12 cellular contexts compared by ENCODE assay signal in the genomic region with DNA sequence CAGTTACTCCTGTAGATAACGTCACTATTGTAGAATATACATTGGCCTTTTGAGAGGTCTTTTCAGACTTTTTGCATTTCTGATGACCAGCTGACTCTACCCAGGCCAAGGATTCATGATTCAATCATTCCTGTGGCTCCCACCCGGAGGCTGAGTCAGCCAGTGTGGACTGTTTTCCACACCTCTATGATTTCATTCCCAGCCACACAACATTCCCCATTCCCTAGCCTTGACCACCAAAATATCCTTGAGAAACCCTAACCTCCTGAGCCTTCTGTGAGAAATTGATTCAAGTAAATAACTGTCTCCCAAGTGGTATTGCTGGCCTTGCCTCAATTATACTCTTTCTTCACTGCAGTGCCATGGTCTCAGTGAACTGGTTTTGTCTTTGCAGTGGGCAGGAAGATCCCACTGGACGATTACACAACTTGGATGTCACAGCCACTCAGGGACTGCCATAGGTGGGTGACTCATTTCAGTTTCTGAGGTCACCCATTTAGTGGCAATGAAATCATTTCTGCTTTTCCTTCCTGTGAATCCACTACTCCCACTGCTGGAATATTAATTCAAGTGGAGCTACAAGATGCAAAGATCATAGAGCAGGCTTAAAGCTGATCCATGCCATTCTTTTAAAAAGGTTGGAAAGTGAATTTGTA.
A peak's percentile ranks its signal among the peaks of the same experiment; 100 is the strongest.
DNase-seq lines count a peak whose midpoint lies in the region; ATAC-seq and TF ChIP-seq lines count a peak whose summit lies in the region.
"Had no signal": no experiment of that assay in that cellular context is flagged by ENCODE, and none has a peak within 500 bp of the region (broad histone marks: within the 10 kb centered on the region; RNA-seq: fewer than 3 reads in every experiment).

No MANE protein-coding gene starts in this region.

- TF ChIP-seq CTCF in cardiac fibroblast (IDR thresholded peaks at IDR 0.05; ENCODE audit: low read depth, low read length) (no peak), nephron (IDR thresholded peaks at IDR 0.05; ENCODE audit: unreplicated experiment in 3 of 3) (no peak)

- H3K4me3 ChIP-seq in cardiac fibroblast (replicated peaks in 1 of 2; ENCODE audit: low read depth in 2 of 2, low read length in 2 of 2) = no peak overlapping the region

- H3K9me3 Mint-ChIP-seq in nephron = no peaks in the 10 kb centered on the region
- H3K9me3 Mint-ChIP-seq in activated T-cell treated with anti-CD3 and anti-CD28 coated beads, Interleukin-2, amount 50 U/mL, for 72 hours = peaks cover 2 to 10% of the 10 kb centered on the region in 2 donors

- peaks cover 2% of the 10 kb centered on the region for H3K27me3 Mint-ChIP-seq in nephron (ENCODE audit: low read depth)
- no peaks in the 10 kb centered on the region for H3K27me3 Mint-ChIP-seq in activated T-cell treated with anti-CD3 and anti-CD28 coated beads, Interleukin-2, amount 50 U/mL, for 72 hours (ENCODE audit: low read depth)
- H3K27me3 Mint-ChIP-seq: activated naive CD4-positive, alpha-beta T cell treated with anti-CD3 and anti-CD28 coated beads, Interleukin-2, amount 10 ng/mL, durations not matched to agents 7 days and 5 days; effector memory CD8-positive, alpha-beta T cell had no signal

- DNase-seq in EH (ENCODE audit: low read depth) (peak; percentile 62), MV-4-11 (lab: John Stamatoyannopoulos, UW) (peak; percentile 83), cardiac fibroblast (ENCODE audit: low read depth in 2 of 2) (peak; percentile 12 to 90), NCI-H1436 treated with DMSO at 0.1 percent for 48 hours (lab: John Stamatoyannopoulos, UW) (no peak)
- no peak for DNase-seq in NK-92 treated with Interleukin-12 subunit alpha and Interleukin-12 subunit beta, amount 100 ng/mL, for 24 hours (lab: John Stamatoyannopoulos, UW)
- no peak for DNase-seq in activated T-cell treated with anti-CD3 and anti-CD28 coated beads, Interleukin-2, amount 50 U/mL, for 72 hours
- DNase-seq: activated naive CD4-positive, alpha-beta T cell treated with anti-CD3 and anti-CD28 coated beads, Interleukin-2, amount 10 ng/mL, durations not matched to agents 7 days and 5 days; effector memory CD8-positive, alpha-beta T cell; KG1; stimulated activated CD4-positive, alpha-beta T cell treated with anti-CD3 and anti-CD28 coated beads, Interleukin-4, amount 100 ng/mL, for 1 hour had no signal

- peak overlapping the region; percentile 23 to 87 (median 50) for H3K27ac Mint-ChIP-seq in nephron
- H3K27ac Mint-ChIP-seq in activated T-cell treated with anti-CD3 and anti-CD28 coated beads, Interleukin-2, amount 50 U/mL, for 72 hours = no peak overlapping the region
- H3K27ac Mint-ChIP-seq: activated naive CD4-positive, alpha-beta T cell treated with anti-CD3 and anti-CD28 coated beads, Interleukin-2, amount 10 ng/mL, durations not matched to agents 7 days and 5 days; effector memory CD8-positive, alpha-beta T cell had no signal

- H3K4me3 Mint-ChIP-seq in nephron = no peak overlapping the region
- H3K4me3 Mint-ChIP-seq in activated T-cell treated with anti-CD3 and anti-CD28 coated beads, Interleukin-2, amount 50 U/mL, for 72 hours = no peak overlapping the region
- H3K4me3 Mint-ChIP-seq: activated naive CD4-positive, alpha-beta T cell treated with anti-CD3 and anti-CD28 coated beads, Interleukin-2, amount 10 ng/mL, durations not matched to agents 7 days and 5 days; effector memory CD8-positive, alpha-beta T cell had no signal

- H3K4me1 Mint-ChIP-seq in nephron = peaks cover 16% of the 10 kb centered on the region
- H3K4me1 Mint-ChIP-seq in activated T-cell treated with anti-CD3 and anti-CD28 coated beads, Interleukin-2, amount 50 U/mL, for 72 hours (ENCODE audit: low read depth) = no peaks in the 10 kb centered on the region
- H3K4me1 Mint-ChIP-seq: activated naive CD4-positive, alpha-beta T cell treated with anti-CD3 and anti-CD28 coated beads, Interleukin-2, amount 10 ng/mL, durations not matched to agents 7 days and 5 days had no signal

- peaks cover 3% of the 10 kb centered on the region for H3K36me3 Mint-ChIP-seq in nephron (ENCODE audit: low read depth)
- H3K36me3 Mint-ChIP-seq in activated T-cell treated with anti-CD3 and anti-CD28 coated beads, Interleukin-2, amount 50 U/mL, for 72 hours (ENCODE audit: insufficient read depth in 2 of 2) = no peaks in the 10 kb centered on the region
- H3K36me3 Mint-ChIP-seq: activated naive CD4-positive, alpha-beta T cell treated with anti-CD3 and anti-CD28 coated beads, Interleukin-2, amount 10 ng/mL, durations not matched to agents 7 days and 5 days had no signal

- ATAC-seq in GM18520 (IDR thresholded peaks at IDR 0.05; ENCODE audit: unreplicated experiment) = no peak
- no peak for ATAC-seq in activated T-cell treated with anti-CD3 and anti-CD28 coated beads, Interleukin-2, amount 50 U/mL, for 72 hours (replicated peaks in 1 of 2)
- ATAC-seq: effector memory CD8-positive, alpha-beta T cell had no signal

Comparison
In these comparisons a context has a peak if more than half of its experiments do, and no peak if none do; other contexts are left out.
1. DNase-seq: peak in EH (single experiment), MV-4-11 (single experiment) and cardiac fibroblast (2 of 2); none in NK-92 treated with Interleukin-12 subunit alpha and Interleukin-12 subunit beta, amount 100 ng/mL, for 24 hours (single experiment), NCI-H1436 treated with DMSO at 0.1 percent for 48 hours (single experiment) and activated T-cell treated with anti-CD3 and anti-CD28 coated beads, Interleukin-2, amount 50 U/mL, for 72 hours (0 of 2).